ENCODE assay signal across 8 cellular contexts in the genomic region with DNA sequence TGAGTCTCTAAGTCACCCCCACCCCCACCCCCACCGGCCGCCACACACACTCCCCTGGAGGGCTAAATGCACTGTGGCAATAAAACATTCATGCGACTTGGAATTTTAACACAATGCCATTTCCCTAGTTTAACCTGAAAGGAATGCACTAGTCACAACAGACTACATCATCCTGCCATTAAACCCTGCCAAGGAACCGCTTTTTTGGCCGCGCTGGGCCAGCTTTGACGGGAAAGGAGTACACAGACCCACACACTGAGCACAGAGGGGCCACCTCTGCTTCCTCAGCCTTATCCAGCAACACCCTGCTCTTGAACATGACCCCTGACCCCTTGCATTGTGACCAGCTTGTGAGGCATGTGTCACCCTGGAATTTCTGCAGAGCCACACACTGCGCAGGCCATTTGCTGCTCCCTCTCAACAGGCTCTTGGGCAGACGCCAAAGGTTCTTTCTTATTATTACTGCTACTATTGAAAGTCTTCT.
DNase-seq lines count a peak whose midpoint lies in the region; ATAC-seq and TF ChIP-seq lines count a peak whose summit lies in the region.

No MANE protein-coding gene starts in this region.

- no peak overlapping the region for H3K27ac ChIP-seq in neural progenitor cell

- H3K27me3 Mint-ChIP-seq in Calu3 (ENCODE audit: unreplicated experiment) (no peaks in the 10 kb centered on the region), neural progenitor cell (ENCODE audit: insufficient read depth, low read depth) (peaks cover 11% of the 10 kb centered on the region)

- DNase-seq in Calu3 (peak; percentile 50), RKO (ENCODE audit: low spot score) (peak; percentile 99), fibroblast of pulmonary artery (ENCODE audit: low read depth) (peak; percentile 99), neural progenitor cell (ENCODE audit: low spot score) (peak; percentile 63), activated gamma-delta T cell treated with Interleukin-2 at 50 U/mL for 16 hours (no peak), NOMO-1 treated with DMSO at 0.1 percent for 48 hours (lab: John Stamatoyannopoulos, UW; ENCODE audit: unreplicated experiment) (no peak)

- peaks cover 43% of the 10 kb centered on the region for H3K4me1 ChIP-seq in neural progenitor cell

- peak overlapping the region; percentile 39 for H3K4me3 Mint-ChIP-seq in Calu3 (ENCODE audit: low read depth, unreplicated experiment)
- peak overlapping the region; percentile 83 for H3K4me3 Mint-ChIP-seq in neural progenitor cell

- H3K9me3 Mint-ChIP-seq in Calu3 (ENCODE audit: low read depth, unreplicated experiment), result no peaks in the 10 kb centered on the region
- no peaks in the 10 kb centered on the region for H3K9me3 Mint-ChIP-seq in neural progenitor cell

- H3K27me3 ChIP-seq in neural progenitor cell, result no peaks in the 10 kb centered on the region

- no peak for ATAC-seq in HG02870 (IDR thresholded peaks at IDR 0.05; ENCODE audit: unreplicated experiment)
- no peak for ATAC-seq in GM18502 (IDR thresholded peaks at IDR 0.05; ENCODE audit: poor library complexity, unreplicated experiment)

- no peaks in the 10 kb centered on the region for H3K36me3 ChIP-seq in neural progenitor cell

- H4K20me1 ChIP-seq in neural progenitor cell (ENCODE audit: low read depth), result no peaks in the 10 kb centered on the region

- CTCF ChIA-PET in Calu3 (lab: Charles Lee), result interaction anchor here (0.6 kb wide), 1 partner anchor 1593 kb away, joined by 4 read pairs; no protein-coding TSS in a partner anchor

- H3K27ac Mint-ChIP-seq in Calu3 (ENCODE audit: unreplicated experiment) (no peak overlapping the region), neural progenitor cell (no peak overlapping the region)

- TF ChIP-seq CTCF in Calu3 (IDR thresholded peaks at IDR 0.05; ENCODE audit: unreplicated experiment), result no peak
- TF ChIP-seq CTCF in fibroblast of pulmonary artery (IDR thresholded peaks at IDR 0.05; ENCODE audit: low read length, missing control alignments), result no peak
- TF ChIP-seq CTCF in neural progenitor cell (IDR thresholded peaks at IDR 0.05), result no peak

- H3K4me3 ChIP-seq in fibroblast of pulmonary artery (replicated peaks; ENCODE audit: low read depth, low read length) (peak overlapping the region; percentile 63), neural progenitor cell (peak overlapping the region; percentile 14)

- no peak overlapping the region for H2AFZ ChIP-seq in neural progenitor cell (replicated peaks)

- H3F3A ChIP-seq in neural progenitor cell (ENCODE audit: low read depth), result peaks cover 35% of the 10 kb centered on the region

- no peaks in the 10 kb centered on the region for H3K79me2 ChIP-seq in neural progenitor cell (ENCODE audit: low read depth)

- H3K4me1 Mint-ChIP-seq in Calu3 (ENCODE audit: low read depth, unreplicated experiment) (peaks cover 16% of the 10 kb centered on the region), neural progenitor cell (peaks cover 44% of the 10 kb centered on the region)

- no TSS peak for BruUV-seq in Calu3 (replicated peaks; lab: Mats Ljungman, UMichigan)

- intact Hi-C loops in Calu3 (cut with micrococcal nuclease; ENCODE audit: unreplicated experiment), result no loop called here

- H3K9me3 ChIP-seq in neural progenitor cell (ENCODE audit: low read depth), result no peaks in the 10 kb centered on the region

- H3K36me3 Mint-ChIP-seq in Calu3 (ENCODE audit: insufficient read depth, unreplicated experiment) (no peaks in the 10 kb centered on the region), neural progenitor cell (no peaks in the 10 kb centered on the region)

- H3K4me2 ChIP-seq in neural progenitor cell, result peak overlapping the region; percentile 64

- no peak overlapping the region for H3K9ac ChIP-seq in neural progenitor cell

Comparison
In these comparisons a context has a peak if more than half of its experiments do, and no peak if none do; other contexts are left out.
1. DNase-seq: peak in Calu3 (single experiment), RKO (single experiment), fibroblast of pulmonary artery (single experiment) and neural progenitor cell (single experiment); none in activated gamma-delta T cell treated with Interleukin-2 at 50 U/mL for 16 hours (single experiment) and NOMO-1 treated with DMSO at 0.1 percent for 48 hours (single experiment).